Comparison of ENCODE assay signal across 25 cellular contexts in genomic region chr2:206424134-206424533, GRCh38. TPM values are rescaled to one million over a fixed set of nuclear protein-coding genes. Genes with fewer than 3 reads are reported as not detected.
DNase-seq lines count a peak whose midpoint lies in the region; ATAC-seq lines count a peak whose summit lies in the region.
"Had no signal": no experiment of that assay in that cellular context is flagged by ENCODE, and none has a peak within 500 bp of the region (broad histone marks: within the 10 kb centered on the region; RNA-seq: fewer than 3 reads in every experiment).

No MANE protein-coding gene starts in this region.

- H3K36me3 ChIP-seq in ACC112 (ENCODE audit: insufficient read depth, low read length) (no peaks in the 10 kb centered on the region), SK-N-MC (ENCODE audit: insufficient read depth, low read length) (no peaks in the 10 kb centered on the region), mesenchymal stem cell (ENCODE audit: control insufficient read depth in 1 of 2, insufficient read depth in 2 of 2, low read depth in 1 of 2, low read length in 2 of 2) (no peaks in the 10 kb centered on the region)
- H3K36me3 ChIP-seq: BLaER1 treated with 17β-estradiol and CSF1 and Interleukin-3, amounts not matched to agents 10 nM and 100 nM; HAP-1; MG63 had no signal

- H3K23ac ChIP-seq in mesenchymal stem cell (ENCODE audit: low read length in 2 of 2), result no peak overlapping the region

- DNase-seq in SK-N-MC (ENCODE audit: low read depth, low spot score) (no peak), dermis blood vessel endothelial cell (peak; percentile 73), mesenchymal stem cell (peak; percentile 56), NCI-H82 (lab: John Stamatoyannopoulos, UW) (no peak), activated gamma-delta T cell (lab: John Stamatoyannopoulos, UW) (no peak), Right ventricle myocardium inferior (ENCODE audit: missing footprints) (no peak), NCI-H2227 treated with DMSO at 0.1 percent for 48 hours (lab: John Stamatoyannopoulos, UW) (no peak)
- DNase-seq: CD4-positive, alpha-beta memory T cell; DND-41; GM23248; Kasumi-1; MG63; NCI-H1417; NCI-H1694 treated with DMSO at 0.1 percent for 48 hours; NCI-H2081 treated with DMSO at 0.1 percent for 48 hours; NCI-H2171 treated with DMSO at 0.1 percent for 48 hours; NCI-H446; NCI-H526; OCI-M1; Right ventricle myocardium superior; T-cell had no signal

- no peak overlapping the region for H2AK5ac ChIP-seq in mesenchymal stem cell (ENCODE audit: low read length, severe bottlenecking)

- H2BK12ac ChIP-seq in mesenchymal stem cell (ENCODE audit: low read length in 2 of 2), result no peak overlapping the region

- no peak overlapping the region for H3K4me3 ChIP-seq in ACC112 (ENCODE audit: low read depth, low read length)
- peak overlapping the region; percentile 46 for H3K4me3 ChIP-seq in SK-N-MC
- H3K4me3 ChIP-seq in mesenchymal stem cell (ENCODE audit: insufficient read depth in 1 of 2, low read depth in 1 of 2, low read length in 2 of 2), result no peak overlapping the region
- H3K4me3 ChIP-seq: BLaER1 treated with 17β-estradiol and CSF1 and Interleukin-3, amounts not matched to agents 10 nM and 100 nM; GM23248; HAP-1; MG63 had no signal

- no peak overlapping the region for H3K14ac ChIP-seq in mesenchymal stem cell (ENCODE audit: low read length in 2 of 2)

- no peak overlapping the region for H2BK15ac ChIP-seq in mesenchymal stem cell (ENCODE audit: low read depth, poor library complexity, severe bottlenecking)

- intact Hi-C loops in Right ventricle myocardium inferior (cut with DNase I), result no loop called here

- H3K18ac ChIP-seq in mesenchymal stem cell (ENCODE audit: low read depth in 1 of 2, low read length in 2 of 2), result no peak overlapping the region

- H3K27ac ChIP-seq in ACC112 (ENCODE audit: low read depth, low read length) (no peak overlapping the region), SK-N-MC (peak overlapping the region; percentile 74; the same call in 1 of the 2 replicates), mesenchymal stem cell (ENCODE audit: low read length, poor library complexity, severe bottlenecking) (no peak overlapping the region)
- H3K27ac ChIP-seq: 22Rv1; BLaER1 treated with 17β-estradiol and CSF1 and Interleukin-3, amounts not matched to agents 10 nM and 100 nM; GM23248 had no signal

- H4K91ac ChIP-seq in mesenchymal stem cell (ENCODE audit: low read length), result no peak overlapping the region

- no peaks in the 10 kb centered on the region for H3K79me1 ChIP-seq in mesenchymal stem cell (replicated peaks; ENCODE audit: low read length, poor library complexity, severe bottlenecking)

- no peaks in the 10 kb centered on the region for H3K79me2 ChIP-seq in ACC112 (ENCODE audit: control insufficient read depth, insufficient read depth, low read length, unreplicated experiment)

- no peaks in the 10 kb centered on the region for H3K27me3 ChIP-seq in ACC112 (ENCODE audit: insufficient read depth, low read length)
- no peaks in the 10 kb centered on the region for H3K27me3 ChIP-seq in mesenchymal stem cell (ENCODE audit: control insufficient read depth in 1 of 2, insufficient read depth in 1 of 2, low read length in 2 of 2)
- H3K27me3 ChIP-seq: BLaER1 treated with 17β-estradiol and CSF1 and Interleukin-3, amounts not matched to agents 10 nM and 100 nM; MG63 had no signal

- H4K8ac ChIP-seq in mesenchymal stem cell (ENCODE audit: low read length), result no peak overlapping the region

- no peak overlapping the region for H3K4ac ChIP-seq in mesenchymal stem cell (ENCODE audit: low read depth in 1 of 2, low read length in 2 of 2)

- peaks cover 5% of the 10 kb centered on the region for H3K4me1 ChIP-seq in ACC112 (ENCODE audit: control insufficient read depth, insufficient read depth, low read length, unreplicated experiment)
- H3K4me1 ChIP-seq in mesenchymal stem cell (ENCODE audit: control insufficient read depth, insufficient read depth, low read depth, low read length), result no peaks in the 10 kb centered on the region
- H3K4me1 ChIP-seq: BLaER1 treated with 17β-estradiol and CSF1 and Interleukin-3, amounts not matched to agents 10 nM and 100 nM; HAP-1 had no signal

- no peak for ATAC-seq in Right ventricle myocardium inferior
- ATAC-seq: T-cell had no signal

- no peaks in the 10 kb centered on the region for H3K9me3 ChIP-seq in SK-N-MC (ENCODE audit: low read depth, low read length)
- peaks cover under 1% of the 10 kb centered on the region for H3K9me3 ChIP-seq in mesenchymal stem cell (ENCODE audit: control insufficient read depth, low read length)
- H3K9me3 ChIP-seq: HAP-1, MG63 had no signal

- no peak overlapping the region for H3K4me2 ChIP-seq in mesenchymal stem cell (ENCODE audit: low read length, poor library complexity, severe bottlenecking)
- H3K4me2 ChIP-seq: BLaER1 treated with 17β-estradiol and CSF1 and Interleukin-3, amounts not matched to agents 10 nM and 100 nM had no signal

- no CpG with 5 or more reads among the region's 3 CpGs for WGBS in mesenchymal stem cell

- H2BK120ac ChIP-seq in mesenchymal stem cell (ENCODE audit: low read depth, low read length), result no peak overlapping the region

- H3K9ac ChIP-seq in SK-N-MC (ENCODE audit: insufficient read length) (no peak overlapping the region), mesenchymal stem cell (ENCODE audit: low read length) (no peak overlapping the region)
- H3K9ac ChIP-seq: BLaER1 treated with 17β-estradiol and CSF1 and Interleukin-3, amounts not matched to agents 10 nM and 100 nM; GM23248 had no signal

- peak overlapping the region; percentile 84 for H2AFZ ChIP-seq in ACC112 (ENCODE audit: low read length, unreplicated experiment)
- no peak overlapping the region for H2AFZ ChIP-seq in mesenchymal stem cell (ENCODE audit: low read depth, low read length)
- H2AFZ ChIP-seq: GM23248 had no signal

- no peak overlapping the region for H2BK5ac ChIP-seq in mesenchymal stem cell (ENCODE audit: low read depth, low read length, poor library complexity, severe bottlenecking)

RNA-seq across cellular contexts. Expression of gene ADAM23, which starts 19.2 kb away (rescaled TPM):
- total RNA-seq in dermis blood vessel endothelial cell (0.85 and 3.4 TPM in 2 replicates), Right ventricle myocardium inferior (69.1 TPM)
- polyA plus RNA-seq in mesenchymal stem cell (2013, experiment 1 of 2), result 153 TPM
- polyA plus RNA-seq in mesenchymal stem cell (2013, experiment 2 of 2), result 150 TPM

Comparison
In these comparisons a context has a peak if more than half of its experiments do, and no peak if none do; other contexts are left out.
1. DNase-seq: peak in dermis blood vessel endothelial cell (single experiment) and mesenchymal stem cell (single experiment); none in SK-N-MC (single experiment), NCI-H82 (single experiment), activated gamma-delta T cell (single experiment), Right ventricle myocardium inferior (single experiment) and NCI-H2227 treated with DMSO at 0.1 percent for 48 hours (single experiment).
2. RNA of gene ADAM23, which starts 19.2 kb away (total RNA-seq): 69.1 TPM in Right ventricle myocardium inferior (single experiment); 0.85 to 3.4 TPM in dermis blood vessel endothelial cell; every median in the first group is over 10 times any median in the second.